Comparison of ENCODE assay signal across 31 cellular contexts in genomic region chr1:235410467-235410866, GRCh38.
"Had no signal": no experiment of that assay in that cellular context is flagged by ENCODE, and none has a peak within 500 bp of the region (broad histone marks: within the 10 kb centered on the region; RNA-seq: fewer than 3 reads in every experiment).

No MANE protein-coding gene starts in this region.

- H3K4me2 ChIP-seq: hepatocyte, smooth muscle cell had no signal

- H3K36me3 Mint-ChIP-seq: naive B cell; natural killer cell treated with Interleukin-12 subunit alpha and Interleukin-12 subunit beta and Interleukin-15 and Interleukin-18, amount 100 ng/mL, for 72 hours had no signal

- ATAC-seq: esophagus mucosa; gastrocnemius medialis; heart left ventricle; left lobe of liver; natural killer cell treated with Interleukin-12 subunit alpha and Interleukin-12 subunit beta and Interleukin-15 and Interleukin-18, amount 100 ng/mL, for 72 hours; sciatic nerve; stimulated activated effector memory CD8-positive, alpha-beta T cell treated with anti-CD3 and anti-CD28 coated beads, Interleukin-12 subunit alpha, Interleukin-12 subunit beta, amount 100 ng/mL, for 72 hours had no signal

- H3K27me3 Mint-ChIP-seq: naive B cell; natural killer cell treated with Interleukin-12 subunit alpha and Interleukin-12 subunit beta and Interleukin-15 and Interleukin-18, amount 100 ng/mL, for 72 hours; progenitor cell of endocrine pancreas had no signal

- H3K4me3 Mint-ChIP-seq: mesothelial cell of epicardium; naive B cell; natural killer cell treated with Interleukin-12 subunit alpha and Interleukin-12 subunit beta and Interleukin-15 and Interleukin-18, amount 100 ng/mL, for 72 hours; neural crest cell; stimulated activated effector memory CD8-positive, alpha-beta T cell treated with anti-CD3 and anti-CD28 coated beads, Interleukin-12 subunit alpha, Interleukin-12 subunit beta, amount 100 ng/mL, for 72 hours had no signal

- H3K4me1 Mint-ChIP-seq: stimulated activated effector memory CD8-positive, alpha-beta T cell treated with anti-CD3 and anti-CD28 coated beads, Interleukin-12 subunit alpha, Interleukin-12 subunit beta, amount 100 ng/mL, for 72 hours had no signal

- H3K27ac Mint-ChIP-seq: mesothelial cell of epicardium; natural killer cell treated with Interleukin-12 subunit alpha and Interleukin-12 subunit beta and Interleukin-15 and Interleukin-18, amount 100 ng/mL, for 72 hours; progenitor cell of endocrine pancreas; stimulated activated effector memory CD8-positive, alpha-beta T cell treated with anti-CD3 and anti-CD28 coated beads, Interleukin-12 subunit alpha, Interleukin-12 subunit beta, amount 100 ng/mL, for 72 hours had no signal

- H3K27ac ChIP-seq: epithelial cell of prostate, heart left ventricle, neutrophil, parathyroid adenoma, tibial artery, upper lobe of left lung had no signal

- H2AFZ ChIP-seq: hepatocyte, parathyroid adenoma had no signal

- H3K4me1 ChIP-seq: tibial artery had no signal

- H3K27me3 ChIP-seq: dorsolateral prefrontal cortex, gastrocnemius medialis, heart left ventricle, hepatocyte, neutrophil, stomach, tibial artery, upper lobe of left lung had no signal

- H3K9ac ChIP-seq: parathyroid adenoma had no signal

- H3K4me3 ChIP-seq: dorsolateral prefrontal cortex, gastrocnemius medialis, heart left ventricle, hepatocyte, mucosa of descending colon, smooth muscle cell, stomach, tibial artery, upper lobe of left lung had no signal

- H3K36me3 ChIP-seq: gastrocnemius medialis, neutrophil, tibial artery had no signal

- H3K9me3 Mint-ChIP-seq: mesothelial cell of epicardium; naive B cell; natural killer cell treated with Interleukin-12 subunit alpha and Interleukin-12 subunit beta and Interleukin-15 and Interleukin-18, amount 100 ng/mL, for 72 hours; neural crest cell; stimulated activated effector memory CD8-positive, alpha-beta T cell treated with anti-CD3 and anti-CD28 coated beads, Interleukin-12 subunit alpha, Interleukin-12 subunit beta, amount 100 ng/mL, for 72 hours had no signal

- DNase-seq: dorsolateral prefrontal cortex; effector CD4-positive, alpha-beta T cell; foreskin fibroblast; gastrocnemius medialis; heart left ventricle; kidney; mesenchymal stem cell; naive B cell; stimulated activated CD4-positive, alpha-beta T cell treated with anti-CD3 and anti-CD28 coated beads, Interleukin-12 subunit alpha, Interleukin-12 subunit beta, amount 100 ng/mL, for 4 hours; stimulated activated CD4-positive, alpha-beta T cell treated with anti-CD3 and anti-CD28 coated beads, Interleukin-2, amount 100 ng/mL, for 24 hours; stimulated activated CD4-positive, alpha-beta T cell treated with anti-CD3 and anti-CD28 coated beads, Interleukin-4, amount 100 ng/mL, for 24 hours; stimulated activated naive CD4-positive, alpha-beta T cell treated with Interleukin-2 at 50 U/mL for 16 hours; stomach; tibial artery; upper lobe of left lung had no signal

- H3K79me2 ChIP-seq: parathyroid adenoma had no signal

- FAIRE-seq: colon, kidney, urothelium cell line had no signal

- H3K9me3 ChIP-seq: gastrocnemius medialis, heart left ventricle, mucosa of descending colon, neutrophil, stomach, tibial artery, upper lobe of left lung had no signal
